8 cellular contexts compared by ENCODE assay signal in the genomic region with DNA sequence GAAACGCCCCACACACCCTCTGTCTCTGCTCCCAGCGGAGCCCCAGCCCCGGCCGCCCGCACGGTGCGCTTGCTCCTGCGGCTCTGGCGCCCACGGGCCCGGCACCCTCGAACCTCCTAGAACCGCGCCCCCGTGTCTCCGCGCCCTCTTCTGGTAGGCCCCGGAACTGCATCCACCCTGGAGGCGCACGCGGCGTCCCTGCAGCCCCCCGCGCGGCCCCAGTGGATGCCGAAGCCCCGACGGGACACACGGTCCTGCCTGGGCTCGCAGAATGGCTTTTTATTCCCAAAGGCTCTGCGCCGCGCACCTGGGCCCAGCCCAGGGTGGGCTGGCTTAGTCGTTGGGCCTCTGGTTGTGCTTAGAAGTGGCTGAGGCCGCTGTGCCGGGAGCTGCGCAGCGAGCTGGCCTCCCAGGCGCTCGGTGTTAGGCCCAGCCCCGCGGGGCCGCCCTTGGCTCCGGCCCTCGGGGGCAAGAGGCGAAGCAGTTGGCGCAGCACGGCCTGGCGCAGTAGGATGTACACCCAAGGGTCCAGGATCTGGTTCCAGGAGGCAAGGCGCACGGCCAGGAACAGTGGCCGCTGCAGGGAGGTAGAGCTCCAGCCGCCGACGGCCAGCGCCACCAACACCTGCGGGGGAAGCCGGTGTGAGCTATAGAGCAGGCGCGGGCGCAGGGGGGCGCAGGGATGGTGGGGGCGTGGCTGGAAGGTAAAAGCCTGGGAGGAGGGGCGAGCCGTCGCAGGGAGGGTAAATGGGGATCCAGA. TPM values are rescaled to one million over a fixed set of nuclear protein-coding genes. Genes with fewer than 3 reads are reported as not detected.
A peak's percentile ranks its signal among the peaks of the same experiment; 100 is the strongest.
DNase-seq lines count a peak whose midpoint lies in the region; ATAC-seq and TF ChIP-seq lines count a peak whose summit lies in the region.

No MANE protein-coding gene starts in this region.

- H3K27me3 Mint-ChIP-seq in activated CD4-positive, alpha-beta T cell treated with anti-CD3 and anti-CD28 coated beads for 36 hours: peaks cover 16% of the 10 kb centered on the region

- H3K9me3 Mint-ChIP-seq in activated CD4-positive, alpha-beta T cell treated with anti-CD3 and anti-CD28 coated beads for 36 hours (ENCODE audit: low read depth): no peaks in the 10 kb centered on the region

- peak; percentile 87 for TF ChIP-seq CTCF in GM12873 (IDR thresholded peaks at IDR 0.05; ENCODE audit: insufficient read depth, low read depth, low read length, missing control alignments)
- peak; percentile 96 to 98 for TF ChIP-seq CTCF in left lung (IDR thresholded peaks at IDR 0.05)

- peak; percentile 56 for ATAC-seq in activated CD4-positive, alpha-beta T cell treated with anti-CD3 and anti-CD28 coated beads for 36 hours
- ATAC-seq in left lung (peak; percentile 64), HG02763 (IDR thresholded peaks at IDR 0.05; ENCODE audit: unreplicated experiment) (no peak), GM21381 (IDR thresholded peaks at IDR 0.05; ENCODE audit: unreplicated experiment) (no peak)

- H3K27me3 ChIP-seq in left lung: peaks cover 3 to 39% of the 10 kb centered on the region in 2 donors

- H3K27ac Mint-ChIP-seq in activated CD4-positive, alpha-beta T cell treated with anti-CD3 and anti-CD28 coated beads for 36 hours: no peak overlapping the region

- POLR2A ChIA-PET in activated CD4-positive, alpha-beta T cell treated with anti-CD3 and anti-CD28 coated beads for 36 hours (lab: Charles Lee): interaction anchor here (0.6 to 0.9 kb wide), 4 partner anchors 46 to 522 kb away, joined by 3 to 6 read pairs (median 4); no protein-coding TSS in a partner anchor

- H3K9me3 ChIP-seq in left lung: no peaks in the 10 kb centered on the region

- peaks cover 0 to 45% of the 10 kb centered on the region in 2 donors for H3K36me3 ChIP-seq in left lung

- H3K4me3 Mint-ChIP-seq in activated CD4-positive, alpha-beta T cell treated with anti-CD3 and anti-CD28 coated beads for 36 hours: no peak overlapping the region

- H3K4me1 ChIP-seq in left lung: peaks cover 22 to 47% of the 10 kb centered on the region in 2 donors

- peak; percentile 51 for DNase-seq in NCI-H146 treated with DMSO at 0.1 percent for 48 hours (lab: John Stamatoyannopoulos, UW; ENCODE audit: unreplicated experiment)
- peak; percentile 93 for DNase-seq in activated CD4-positive, alpha-beta T cell treated with anti-CD3 and anti-CD28 coated beads for 36 hours
- DNase-seq in cerebellum (ENCODE audit: low spot score): peak; percentile 66
- peak in 1 of 2 donors; percentile 95 for DNase-seq in left lung
- peak; percentile 63 to 87 (median 76) for DNase-seq in stimulated activated CD4-positive, alpha-beta T cell treated with anti-CD3 and anti-CD28 coated beads, TNF-alpha, amount 100 ng/mL, for 48 hours (ENCODE audit: low read depth in 3 of 3)

- peaks cover 32% of the 10 kb centered on the region for H3K4me1 Mint-ChIP-seq in activated CD4-positive, alpha-beta T cell treated with anti-CD3 and anti-CD28 coated beads for 36 hours

- CTCF ChIA-PET in activated CD4-positive, alpha-beta T cell treated with anti-CD3 and anti-CD28 coated beads for 36 hours (lab: Charles Lee): interaction anchor here (0.5 to 2.0 kb wide), 19 partner anchors 10 to 656 kb away, joined by 3 to 17 read pairs (median 4); a partner anchor contains a TSS

- intact Hi-C loops in activated CD4-positive, alpha-beta T cell treated with anti-CD3 and anti-CD28 coated beads for 36 hours (cut with DNase I, micrococcal nuclease): loop anchor here (1.0 to 10.0 kb wide), 6 partner anchors 40 to 336 kb away; a partner anchor contains a TSS
- intact Hi-C loops in left lung (cut with DNase I): no loop called here

- H3K36me3 Mint-ChIP-seq in activated CD4-positive, alpha-beta T cell treated with anti-CD3 and anti-CD28 coated beads for 36 hours (ENCODE audit: low read depth): peaks cover 8% of the 10 kb centered on the region

- no peak overlapping the region for H3K27ac ChIP-seq in left lung

- H3K4me3 ChIP-seq in left lung: no peak overlapping the region

RNA-seq across cellular contexts. Expression of a gene that starts 2.8 kb away (rescaled TPM):
- under 1 TPM; 0.16 to 0.25 TPM for total RNA-seq in activated CD4-positive, alpha-beta T cell treated with anti-CD3 and anti-CD28 coated beads for 36 hours
- total RNA-seq in cerebellum (0.27 TPM), left lung (1 to 10 TPM in 1 of 2 donors, under 1 TPM in 1; 0.76 to 3.6 TPM)

RNA-seq across cellular contexts. Expression of a gene that starts 23.5 kb away (rescaled TPM):
- total RNA-seq in activated CD4-positive, alpha-beta T cell treated with anti-CD3 and anti-CD28 coated beads for 36 hours: 10 to 100 TPM; 19.3 to 25.7 TPM
- total RNA-seq in cerebellum (25.8 TPM), left lung (100 to 1,000 TPM; 120 to 154 TPM)

RNA-seq across cellular contexts. Expression of a gene that starts 39.3 kb away (rescaled TPM):
- 100 to 1,000 TPM; 173 to 176 TPM for total RNA-seq in activated CD4-positive, alpha-beta T cell treated with anti-CD3 and anti-CD28 coated beads for 36 hours
- total RNA-seq in cerebellum (38.7 TPM), left lung (100 to 1,000 TPM; 125 to 190 TPM)

RNA-seq across cellular contexts. Expression of a gene that starts 45.8 kb away (rescaled TPM):
- total RNA-seq in activated CD4-positive, alpha-beta T cell treated with anti-CD3 and anti-CD28 coated beads for 36 hours: 10 to 100 TPM; 69.3 to 72.6 TPM
- total RNA-seq in cerebellum (26.3 TPM), left lung (100 to 1,000 TPM; 107 to 110 TPM)

RNA-seq across cellular contexts. Expression of a gene that starts 53.2 kb away (rescaled TPM):
- total RNA-seq in activated CD4-positive, alpha-beta T cell treated with anti-CD3 and anti-CD28 coated beads for 36 hours: 100 to 1,000 TPM; 168 to 185 TPM
- 26.7 TPM for total RNA-seq in cerebellum
- 10 to 100 TPM; 42.5 to 90.1 TPM for total RNA-seq in left lung

Comparison
In these comparisons a context has a peak if more than half of its experiments do, and no peak if none do; other contexts are left out.
1. ATAC-seq: peak in activated CD4-positive, alpha-beta T cell treated with anti-CD3 and anti-CD28 coated beads for 36 hours (single experiment) and left lung (single experiment); none in HG02763 (single experiment) and GM21381 (single experiment).
2. intact Hi-C loops: an anchor here in activated CD4-positive, alpha-beta T cell treated with anti-CD3 and anti-CD28 coated beads for 36 hours (1.0 to 10.0 kb wide); none called in left lung.